8 cellular contexts compared by ENCODE assay signal in the genomic region with DNA sequence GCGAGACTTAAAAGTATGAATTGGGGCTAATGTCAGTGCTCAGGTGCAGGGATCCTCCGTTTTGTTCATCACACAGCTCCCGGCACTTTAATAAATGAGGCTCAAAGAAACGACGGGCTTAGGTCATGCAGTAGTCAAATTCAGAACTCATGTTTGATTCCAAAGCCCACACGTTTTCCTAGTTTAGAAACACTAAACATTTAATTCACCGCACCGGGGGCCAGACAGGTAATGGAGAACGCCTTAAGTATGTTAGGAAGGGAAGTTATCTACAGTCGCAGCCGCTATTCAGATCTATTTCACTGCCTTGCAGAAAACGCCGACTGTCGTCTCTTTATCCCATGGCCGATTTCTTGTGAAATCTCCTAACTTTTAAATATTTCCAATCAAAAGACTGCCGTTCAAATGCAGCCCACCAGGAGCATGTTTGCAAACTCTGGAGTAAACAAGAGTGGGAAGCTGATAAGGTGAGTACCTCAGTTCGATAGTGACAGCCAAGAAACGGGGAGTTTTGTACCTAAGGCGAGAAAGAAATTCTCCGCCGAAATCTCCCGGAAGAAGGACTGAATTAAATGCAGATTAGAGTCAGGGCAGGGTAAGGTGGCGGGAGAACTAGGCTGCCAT. TPM values are rescaled to one million over a fixed set of nuclear protein-coding genes. Genes with fewer than 3 reads are reported as not detected.
DNase-seq lines count a peak whose midpoint lies in the region; ATAC-seq and TF ChIP-seq lines count a peak whose summit lies in the region.

No MANE protein-coding gene starts in this region.

- peak overlapping the region; percentile 98 for H2AFZ ChIP-seq in Loucy (ENCODE audit: low read length)

- no peaks in the 10 kb centered on the region for H3K79me2 ChIP-seq in Loucy (ENCODE audit: insufficient read depth, low read length)

- peak overlapping the region; percentile 77 for H3K4me2 ChIP-seq in Loucy (ENCODE audit: low read depth, low read length, poor library complexity, severe bottlenecking)

- H3K36me3 Mint-ChIP-seq in dendritic cell treated with granulocyte-macrophage colony-stimulating factor and Interleukin-4, amounts not matched to agents 40 ng/mL and 50 ng/mL, for 4 days (ENCODE audit: low read depth): peaks cover 9% of the 10 kb centered on the region
- no peaks in the 10 kb centered on the region for H3K36me3 Mint-ChIP-seq in natural killer cell treated with Interleukin-12 subunit alpha and Interleukin-12 subunit beta and Interleukin-15 and Interleukin-18, amount 100 ng/mL, for 72 hours

- no peaks in the 10 kb centered on the region for H3K9me3 Mint-ChIP-seq in dendritic cell treated with granulocyte-macrophage colony-stimulating factor and Interleukin-4, amounts not matched to agents 40 ng/mL and 50 ng/mL, for 4 days
- H3K9me3 Mint-ChIP-seq in natural killer cell treated with Interleukin-12 subunit alpha and Interleukin-12 subunit beta and Interleukin-15 and Interleukin-18, amount 100 ng/mL, for 72 hours: no peaks in the 10 kb centered on the region

- peak overlapping the region; percentile 86 for H3K4me3 Mint-ChIP-seq in dendritic cell treated with granulocyte-macrophage colony-stimulating factor and Interleukin-4, amounts not matched to agents 40 ng/mL and 50 ng/mL, for 4 days
- peak overlapping the region; percentile 98 for H3K4me3 Mint-ChIP-seq in natural killer cell treated with Interleukin-12 subunit alpha and Interleukin-12 subunit beta and Interleukin-15 and Interleukin-18, amount 100 ng/mL, for 72 hours

- H3K27me3 ChIP-seq in Loucy (ENCODE audit: insufficient read depth, low read length, poor library complexity, severe bottlenecking): no peaks in the 10 kb centered on the region

- H3K4me1 Mint-ChIP-seq in dendritic cell treated with granulocyte-macrophage colony-stimulating factor and Interleukin-4, amounts not matched to agents 40 ng/mL and 50 ng/mL, for 4 days (ENCODE audit: low read depth): peaks cover 7% of the 10 kb centered on the region
- peaks cover 15% of the 10 kb centered on the region in 2 donors for H3K4me1 Mint-ChIP-seq in natural killer cell treated with Interleukin-12 subunit alpha and Interleukin-12 subunit beta and Interleukin-15 and Interleukin-18, amount 100 ng/mL, for 72 hours (ENCODE audit: low read depth in 2 of 2)

- peak overlapping the region; percentile 90 for H3K4me3 ChIP-seq in Loucy (ENCODE audit: low read length, poor library complexity, severe bottlenecking)

- no peaks in the 10 kb centered on the region for H3K9me3 ChIP-seq in Loucy (ENCODE audit: insufficient read depth, low read depth, low read length)

- TF ChIP-seq CTCF in C4-2B (conservative IDR thresholded peaks at IDR 0.05): no peak; the same call in 1 of the 2 replicates
- no peak for TF ChIP-seq CTCF in Loucy (conservative IDR thresholded peaks at IDR 0.05; ENCODE audit: low read length)

- peaks cover 14% of the 10 kb centered on the region for H3K4me1 ChIP-seq in Loucy (ENCODE audit: insufficient read depth, low read length, poor library complexity, severe bottlenecking)

- no peaks in the 10 kb centered on the region for H3K9me2 ChIP-seq in Loucy (replicated peaks; ENCODE audit: low read depth, low read length)

- H4K20me1 ChIP-seq in Loucy (ENCODE audit: insufficient read depth, low read length, poor library complexity, severe bottlenecking): no peaks in the 10 kb centered on the region

- H3K27me3 Mint-ChIP-seq in dendritic cell treated with granulocyte-macrophage colony-stimulating factor and Interleukin-4, amounts not matched to agents 40 ng/mL and 50 ng/mL, for 4 days: no peaks in the 10 kb centered on the region
- H3K27me3 Mint-ChIP-seq in natural killer cell treated with Interleukin-12 subunit alpha and Interleukin-12 subunit beta and Interleukin-15 and Interleukin-18, amount 100 ng/mL, for 72 hours: peaks cover 0 to 3% of the 10 kb centered on the region in 2 donors

- H3K9ac ChIP-seq in Loucy (ENCODE audit: low read depth, low read length, poor library complexity, severe bottlenecking): peak overlapping the region; percentile 77

- ATAC-seq in natural killer cell treated with Interleukin-12 subunit alpha and Interleukin-12 subunit beta and Interleukin-15 and Interleukin-18, amount 100 ng/mL, for 72 hours: no peak
- no peak for ATAC-seq in HG02852 (IDR thresholded peaks at IDR 0.05; ENCODE audit: unreplicated experiment)
- ATAC-seq in GM19324 (IDR thresholded peaks at IDR 0.05; ENCODE audit: low FRiP score, unreplicated experiment): no peak
- ATAC-seq in HG02678 (IDR thresholded peaks at IDR 0.05; ENCODE audit: unreplicated experiment): no peak

- peak overlapping the region; percentile 91 for H3K27ac ChIP-seq in C4-2B

- H3K36me3 ChIP-seq in Loucy (ENCODE audit: insufficient read depth, low read length): no peaks in the 10 kb centered on the region

- DNase-seq in natural killer cell treated with Interleukin-12 subunit alpha and Interleukin-12 subunit beta and Interleukin-15 and Interleukin-18, amount 100 ng/mL, for 72 hours (ENCODE audit: low spot score): no peak
- DNase-seq in HT-29 (ENCODE audit: low spot score): no peak

- H3K27ac Mint-ChIP-seq in dendritic cell treated with granulocyte-macrophage colony-stimulating factor and Interleukin-4, amounts not matched to agents 40 ng/mL and 50 ng/mL, for 4 days: peak overlapping the region; percentile 96
- H3K27ac Mint-ChIP-seq in natural killer cell treated with Interleukin-12 subunit alpha and Interleukin-12 subunit beta and Interleukin-15 and Interleukin-18, amount 100 ng/mL, for 72 hours: peak overlapping the region; percentile 91 to 98

- H3F3A ChIP-seq in Loucy (ENCODE audit: low read depth): no peaks in the 10 kb centered on the region; the same call in 1 of the 2 replicates

- intact Hi-C loops in dendritic cell treated with granulocyte-macrophage colony-stimulating factor and Interleukin-4, amounts not matched to agents 40 ng/mL and 50 ng/mL, for 4 days (cut with micrococcal nuclease): no loop called here

RNA-seq across cellular contexts. Expression of gene HIGD2B, which starts 0.6 kb away (rescaled TPM):
- under 1 TPM; 0.26 to 0.39 TPM for total RNA-seq in natural killer cell treated with Interleukin-12 subunit alpha and Interleukin-12 subunit beta and Interleukin-15 and Interleukin-18, amount 100 ng/mL, for 72 hours
- total RNA-seq in HT-29 (2014; rRNA removed; shearing (Covaris generic)): 1.0 TPM in 1 of 2 replicates, not detected in the other

RNA-seq across cellular contexts. Expression of gene BBS4, which starts 0.6 kb away (rescaled TPM):
- 10 to 100 TPM; 14.4 to 17.0 TPM for total RNA-seq in natural killer cell treated with Interleukin-12 subunit alpha and Interleukin-12 subunit beta and Interleukin-15 and Interleukin-18, amount 100 ng/mL, for 72 hours
- total RNA-seq in HT-29 (2014; rRNA removed; shearing (Covaris generic)): 13.5 and 14.2 TPM in 2 replicates

RNA-seq across cellular contexts. Expression of gene GOLGA6B, which starts 30.9 kb away (rescaled TPM):
- total RNA-seq in natural killer cell treated with Interleukin-12 subunit alpha and Interleukin-12 subunit beta and Interleukin-15 and Interleukin-18, amount 100 ng/mL, for 72 hours: not detected
- not detected in 2 replicates for total RNA-seq in HT-29 (2014; rRNA removed; shearing (Covaris generic))
